ENCODE assay signal across 7 cellular contexts in the genomic region with DNA sequence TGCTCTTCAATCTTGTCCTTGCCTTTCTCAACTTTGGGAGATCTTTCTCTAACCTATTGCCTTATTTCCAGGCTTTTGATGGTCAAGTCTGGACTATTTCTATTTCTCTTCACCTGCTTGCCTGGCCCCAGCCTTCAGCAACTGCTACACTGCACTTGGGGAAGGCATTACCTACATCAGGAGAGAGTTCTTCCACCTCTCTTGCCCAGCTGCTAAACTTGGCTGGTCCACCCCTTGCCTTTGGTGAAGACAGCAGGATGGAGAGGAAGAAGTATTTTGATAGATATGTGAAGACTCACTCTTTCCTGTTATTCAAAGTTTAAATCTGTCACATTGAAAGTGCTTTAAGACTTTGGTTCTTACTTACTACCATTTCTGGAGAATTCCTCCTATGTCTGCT.
"Had no signal": no experiment of that assay in that cellular context is flagged by ENCODE, and none has a peak within 500 bp of the region (broad histone marks: within the 10 kb centered on the region; RNA-seq: fewer than 3 reads in every experiment).

No MANE protein-coding gene starts in this region.

- H3K36me3 ChIP-seq: HAP-1 had no signal

- ATAC-seq: HCT116, K562 had no signal

- H3K4me3 Mint-ChIP-seq: HFFc6 had no signal

- H3K4me1 ChIP-seq: HAP-1 had no signal

- H3K27ac Mint-ChIP-seq: HFFc6 had no signal

- DNase-seq: GOT3, HFFc6, IMR-90, KG1 had no signal

- H3K4me3 ChIP-seq: HAP-1, K562 had no signal

- H3K9me3 ChIP-seq: HAP-1 had no signal
